Comparison of ENCODE assay signal across 20 cellular contexts in the genomic region with DNA sequence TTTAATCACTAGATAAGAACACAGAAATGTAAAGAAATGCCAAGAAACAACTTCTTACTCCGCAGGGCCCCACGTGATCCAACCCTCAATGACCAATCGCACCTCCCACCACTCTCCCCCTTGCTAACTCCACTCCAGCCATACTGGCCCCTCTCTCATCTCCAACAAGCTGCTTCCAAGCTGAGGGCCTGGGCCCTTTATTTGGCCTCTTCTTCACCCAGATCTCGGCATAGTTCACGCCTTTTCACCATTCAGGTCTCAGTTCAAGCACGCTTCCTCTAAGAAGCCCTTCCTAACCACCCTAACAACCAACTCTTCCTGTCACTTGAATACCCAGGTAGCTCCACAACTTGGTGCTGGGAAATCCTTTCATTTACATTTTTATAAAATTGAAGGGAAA.
DNase-seq lines count a peak whose midpoint lies in the region; ATAC-seq and TF ChIP-seq lines count a peak whose summit lies in the region.
"Had no signal": no experiment of that assay in that cellular context is flagged by ENCODE, and none has a peak within 500 bp of the region (broad histone marks: within the 10 kb centered on the region; RNA-seq: fewer than 3 reads in every experiment).

No MANE protein-coding gene starts in this region.

- H3K27me3 Mint-ChIP-seq in central memory CD8-positive, alpha-beta T cell: no peaks in the 10 kb centered on the region
- H3K27me3 Mint-ChIP-seq: CD4-positive, alpha-beta memory T cell had no signal

- peaks cover 7% of the 10 kb centered on the region for H3K36me3 Mint-ChIP-seq in central memory CD8-positive, alpha-beta T cell (ENCODE audit: insufficient read depth)
- peaks cover 6% of the 10 kb centered on the region for H3K36me3 Mint-ChIP-seq in stimulated activated effector memory CD8-positive, alpha-beta T cell treated with anti-CD3 and anti-CD28 coated beads, Interleukin-12 subunit alpha, Interleukin-12 subunit beta, amount 100 ng/mL, for 72 hours

- peaks cover 33 to 84% (median 79%) of the 10 kb centered on the region in 4 donors for H3K4me1 ChIP-seq in esophagus muscularis mucosa
- peaks cover 0 to 55% (median 16%) of the 10 kb centered on the region in 4 donors for H3K4me1 ChIP-seq in right lobe of liver
- H3K4me1 ChIP-seq in left lung: peaks cover 0 to 3% of the 10 kb centered on the region in 2 donors

- no peak overlapping the region for H3K4me3 Mint-ChIP-seq in central memory CD8-positive, alpha-beta T cell
- no peak overlapping the region for H3K4me3 Mint-ChIP-seq in stimulated activated effector memory CD8-positive, alpha-beta T cell treated with anti-CD3 and anti-CD28 coated beads, Interleukin-12 subunit alpha, Interleukin-12 subunit beta, amount 100 ng/mL, for 72 hours

- H3K27ac Mint-ChIP-seq in central memory CD8-positive, alpha-beta T cell (ENCODE audit: low read depth): peak overlapping the region; percentile 58
- H3K27ac Mint-ChIP-seq in stimulated activated effector memory CD8-positive, alpha-beta T cell treated with anti-CD3 and anti-CD28 coated beads, Interleukin-12 subunit alpha, Interleukin-12 subunit beta, amount 100 ng/mL, for 72 hours: peak overlapping the region; percentile 57
- H3K27ac Mint-ChIP-seq: CD4-positive, alpha-beta memory T cell had no signal

- TF ChIP-seq EP300 in esophagus muscularis mucosa (IDR thresholded peaks at IDR 0.05): no peak

- no peaks in the 10 kb centered on the region for H3K9me3 Mint-ChIP-seq in central memory CD8-positive, alpha-beta T cell
- no peaks in the 10 kb centered on the region for H3K9me3 Mint-ChIP-seq in stimulated activated effector memory CD8-positive, alpha-beta T cell treated with anti-CD3 and anti-CD28 coated beads, Interleukin-12 subunit alpha, Interleukin-12 subunit beta, amount 100 ng/mL, for 72 hours

- no peak for TF ChIP-seq CTCF in esophagus muscularis mucosa (IDR thresholded peaks at IDR 0.05)
- no peak for TF ChIP-seq CTCF in right lobe of liver (IDR thresholded peaks at IDR 0.05)
- no peak for TF ChIP-seq CTCF in left lung (IDR thresholded peaks at IDR 0.05)

- no peak overlapping the region for H3K4me3 ChIP-seq in esophagus muscularis mucosa
- no peak overlapping the region for H3K4me3 ChIP-seq in right lobe of liver
- H3K4me3 ChIP-seq in left lung: no peak overlapping the region
- H3K4me3 ChIP-seq: BLaER1 treated with 17β-estradiol and CSF1 and Interleukin-3, amounts not matched to agents 10 nM and 100 nM; SJCRH30 had no signal

- peak overlapping the region in 3 of 4 donors; percentile 4 to 64 (median 51) for H3K27ac ChIP-seq in esophagus muscularis mucosa (replicated peaks in 1 of 4)
- peak overlapping the region; percentile 41 to 82 (median 80) for H3K27ac ChIP-seq in right lobe of liver
- H3K27ac ChIP-seq in left lung: no peak overlapping the region
- H3K27ac ChIP-seq: BLaER1 treated with 17β-estradiol and CSF1 and Interleukin-3, amounts not matched to agents 10 nM and 100 nM; SJCRH30 had no signal

- ATAC-seq in central memory CD8-positive, alpha-beta T cell (replicated peaks; ENCODE audit: extremely low read depth, poor library complexity, severe bottlenecking): no peak
- no peak for ATAC-seq in right lobe of liver
- no peak for ATAC-seq in stimulated activated effector memory CD8-positive, alpha-beta T cell treated with anti-CD3 and anti-CD28 coated beads, Interleukin-12 subunit alpha, Interleukin-12 subunit beta, amount 100 ng/mL, for 72 hours
- ATAC-seq in left lung: no peak
- no peak for ATAC-seq in HG03378 (IDR thresholded peaks at IDR 0.05; ENCODE audit: unreplicated experiment)
- no peak for ATAC-seq in HG02759 (IDR thresholded peaks at IDR 0.05; ENCODE audit: unreplicated experiment)

- no peak for DNase-seq in central memory CD8-positive, alpha-beta T cell (ENCODE audit: low spot score in 2 of 2)
- no peak for DNase-seq in esophagus muscularis mucosa (ENCODE audit: extremely low spot score)
- DNase-seq in right lobe of liver: no peak
- no peak for DNase-seq in stimulated activated effector memory CD8-positive, alpha-beta T cell treated with anti-CD3 and anti-CD28 coated beads, Interleukin-12 subunit alpha, Interleukin-12 subunit beta, amount 100 ng/mL, for 72 hours (ENCODE audit: low spot score in 2 of 2)
- DNase-seq in left lung: no peak
- DNase-seq: Calu3; CD4-positive, alpha-beta memory T cell; DMS153; GOT3; Kasumi-1; NCI-H1694 treated with DMSO at 0.1 percent for 48 hours; NCI-H2081 treated with DMSO at 0.1 percent for 48 hours; NCI-H2171 treated with DMSO at 0.1 percent for 48 hours; NCI-H524 treated with DMSO at 0.1 percent for 48 hours; NCI-H82; OCI-M1; SJCRH30 had no signal

- H3K9me3 ChIP-seq in esophagus muscularis mucosa: no peaks in the 10 kb centered on the region
- no peaks in the 10 kb centered on the region for H3K9me3 ChIP-seq in right lobe of liver
- H3K9me3 ChIP-seq in left lung: no peaks in the 10 kb centered on the region
- H3K9me3 ChIP-seq: SJCRH30 had no signal

- WGBS in esophagus muscularis mucosa: 98% methylated on average over 6 of the region's 6 CpGs
- 90% methylated on average over 6 of the region's 6 CpGs for WGBS in right lobe of liver (ENCODE audit: insufficient coverage, low coverage, low lambda C conversion rate, missing lambda C conversion rate)

- intact Hi-C loops in esophagus muscularis mucosa (cut with DNase I) (no loop called here), right lobe of liver (cut with DNase I) (no loop called here), left lung (cut with DNase I) (no loop called here)

- TF ChIP-seq POLR2A in esophagus muscularis mucosa (IDR thresholded peaks at IDR 0.05; ENCODE audit: low read depth): no peak
- no peak for TF ChIP-seq POLR2A in right lobe of liver (IDR thresholded peaks at IDR 0.05)

- H3K36me3 ChIP-seq in esophagus muscularis mucosa (no peaks in the 10 kb centered on the region), right lobe of liver (no peaks in the 10 kb centered on the region), left lung (no peaks in the 10 kb centered on the region)
- H3K36me3 ChIP-seq: SJCRH30 had no signal

- H3K4me1 Mint-ChIP-seq in central memory CD8-positive, alpha-beta T cell: peaks cover 41% of the 10 kb centered on the region
- peaks cover 43% of the 10 kb centered on the region for H3K4me1 Mint-ChIP-seq in stimulated activated effector memory CD8-positive, alpha-beta T cell treated with anti-CD3 and anti-CD28 coated beads, Interleukin-12 subunit alpha, Interleukin-12 subunit beta, amount 100 ng/mL, for 72 hours

- H3K27me3 ChIP-seq in esophagus muscularis mucosa: no peaks in the 10 kb centered on the region
- H3K27me3 ChIP-seq in right lobe of liver: no peaks in the 10 kb centered on the region
- H3K27me3 ChIP-seq in left lung: no peaks in the 10 kb centered on the region
- H3K27me3 ChIP-seq: BLaER1 treated with 17β-estradiol and CSF1 and Interleukin-3, amounts not matched to agents 10 nM and 100 nM; SJCRH30 had no signal

Comparison
In these comparisons a context has a peak if more than half of its experiments do, and no peak if none do; other contexts are left out.
1. H3K27ac ChIP-seq: peak in esophagus muscularis mucosa (3 of 4) and right lobe of liver (3 of 3); none in left lung (0 of 2).